Comparison of ENCODE assay signal across 28 cellular contexts in the genomic region with DNA sequence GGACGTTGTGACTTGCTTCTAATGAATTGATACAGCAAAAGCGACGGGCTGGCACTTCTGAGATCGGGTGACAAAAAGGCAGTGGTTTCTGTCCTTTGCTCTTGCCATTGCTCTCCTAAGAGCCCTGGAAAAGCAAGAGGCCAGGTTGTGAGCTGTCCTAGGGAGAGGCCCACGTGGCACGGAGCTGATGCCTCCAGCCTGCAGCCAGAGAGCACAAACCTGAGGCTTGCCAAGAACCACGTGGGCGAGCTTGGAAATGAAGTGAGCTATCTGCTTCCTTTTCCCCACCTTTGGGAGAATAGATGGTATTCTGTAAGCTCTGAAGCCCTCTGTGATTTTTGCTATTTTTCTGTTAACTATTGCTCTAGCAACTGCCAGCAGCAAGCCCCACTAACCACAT. TPM values are rescaled to one million over a fixed set of nuclear protein-coding genes. Genes with fewer than 3 reads are reported as not detected.
"Had no signal": no experiment of that assay in that cellular context is flagged by ENCODE, and none has a peak within 500 bp of the region (broad histone marks: within the 10 kb centered on the region; RNA-seq: fewer than 3 reads in every experiment).

No MANE protein-coding gene starts in this region.

- H3K36me3 ChIP-seq: cardiac muscle cell, colonic mucosa, esophagus squamous epithelium, heart right ventricle, neutrophil, pancreas, right atrium auricular region, sigmoid colon, stomach, tibial nerve, upper lobe of left lung had no signal

- H3K27ac Mint-ChIP-seq: memory B cell; natural killer cell; stimulated activated effector memory CD8-positive, alpha-beta T cell treated with anti-CD3 and anti-CD28 coated beads, Interleukin-12 subunit alpha, Interleukin-12 subunit beta, amount 100 ng/mL, for 72 hours had no signal

- H3K27ac ChIP-seq: cardiac muscle cell, colonic mucosa, esophagus squamous epithelium, heart right ventricle, neutrophil, pancreas, right atrium auricular region, sigmoid colon, stomach, testis, tibial nerve, upper lobe of left lung had no signal

- H3K4me1 Mint-ChIP-seq: memory B cell; natural killer cell; neural crest cell; stimulated activated effector memory CD8-positive, alpha-beta T cell treated with anti-CD3 and anti-CD28 coated beads, Interleukin-12 subunit alpha, Interleukin-12 subunit beta, amount 100 ng/mL, for 72 hours had no signal

- H3K4me1 ChIP-seq: colonic mucosa, esophagus squamous epithelium, heart right ventricle, pancreas, right atrium auricular region, sigmoid colon, stomach, testis, tibial nerve, upper lobe of left lung had no signal

- DNase-seq: colonic mucosa; dermis blood vessel endothelial cell; effector memory CD4-positive, alpha-beta T cell; erythroblast; esophagus squamous epithelium; heart right ventricle; hypothalamus; natural killer cell; pancreas; sigmoid colon; stimulated activated CD4-positive, alpha-beta T cell treated with anti-CD3 and anti-CD28 coated beads, Interleukin-2, amount 100 ng/mL, for 24 hours; stimulated activated CD4-positive, alpha-beta T cell treated with anti-CD3 and anti-CD28 coated beads, Interleukin-4, amount 100 ng/mL, for 24 hours; stimulated activated naive CD4-positive, alpha-beta T cell treated with Interleukin-2 at 50 U/mL for 16 hours; stomach; testis had no signal

- H3K4me3 Mint-ChIP-seq: memory B cell; natural killer cell; neural crest cell; stimulated activated effector memory CD8-positive, alpha-beta T cell treated with anti-CD3 and anti-CD28 coated beads, Interleukin-12 subunit alpha, Interleukin-12 subunit beta, amount 100 ng/mL, for 72 hours had no signal

- ATAC-seq: heart right ventricle; natural killer cell; pancreas; stimulated activated effector memory CD8-positive, alpha-beta T cell treated with anti-CD3 and anti-CD28 coated beads, Interleukin-12 subunit alpha, Interleukin-12 subunit beta, amount 100 ng/mL, for 72 hours had no signal

- H3K27me3 ChIP-seq: cardiac muscle cell, colonic mucosa, pancreas, right atrium auricular region, sigmoid colon, testis, tibial nerve, upper lobe of left lung had no signal

- H3K9me3 ChIP-seq: colonic mucosa, esophagus squamous epithelium, heart right ventricle, neutrophil, pancreas, right atrium auricular region, sigmoid colon, stomach, testis, tibial nerve, upper lobe of left lung had no signal

- H3K36me3 Mint-ChIP-seq: memory B cell; natural killer cell; stimulated activated effector memory CD8-positive, alpha-beta T cell treated with anti-CD3 and anti-CD28 coated beads, Interleukin-12 subunit alpha, Interleukin-12 subunit beta, amount 100 ng/mL, for 72 hours had no signal

- H3K4me3 ChIP-seq: cardiac muscle cell, colonic mucosa, esophagus squamous epithelium, heart right ventricle, lung, pancreas, right atrium auricular region, sigmoid colon, stomach, testis, tibial nerve, upper lobe of left lung had no signal

- H3K9me3 Mint-ChIP-seq: memory B cell; natural killer cell; neural crest cell; stimulated activated effector memory CD8-positive, alpha-beta T cell treated with anti-CD3 and anti-CD28 coated beads, Interleukin-12 subunit alpha, Interleukin-12 subunit beta, amount 100 ng/mL, for 72 hours had no signal

RNA-seq across cellular contexts. Expression of a gene that starts 26.4 kb away (rescaled TPM):
- total RNA-seq: cardiac muscle cell, chondrocyte, dermis blood vessel endothelial cell, glomerular endothelial cell, mononuclear cell, natural killer cell, subcutaneous adipose tissue had no signal
- polyA plus RNA-seq: cardiac muscle cell had no signal
